In the genomic region with DNA sequence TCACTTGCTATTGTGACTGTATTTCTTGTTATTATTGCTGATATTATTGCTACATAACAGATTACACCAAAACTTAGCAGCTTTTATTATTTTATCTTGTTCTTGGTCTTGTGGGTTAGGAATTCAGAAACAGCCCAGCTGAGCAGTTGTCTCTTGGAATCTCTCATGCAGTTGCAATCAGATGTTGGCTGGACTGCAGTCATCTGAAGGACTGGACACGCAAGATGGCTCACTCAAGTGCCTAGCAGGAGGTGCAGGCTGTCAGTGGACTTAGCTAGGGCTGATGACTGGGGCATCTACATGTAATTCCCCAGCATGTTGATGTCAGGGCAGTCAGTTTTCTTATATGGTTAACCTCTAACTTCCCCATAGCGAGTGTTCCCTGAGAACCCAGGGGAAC, we compare ENCODE assay signal across 26 cellular contexts.
A peak's percentile ranks its signal among the peaks of the same experiment; 100 is the strongest.
DNase-seq lines count a peak whose midpoint lies in the region; ATAC-seq, FAIRE-seq and TF ChIP-seq lines count a peak whose summit lies in the region.
"Had no signal": no experiment of that assay in that cellular context is flagged by ENCODE, and none has a peak within 500 bp of the region (broad histone marks: within the 10 kb centered on the region; RNA-seq: fewer than 3 reads in every experiment).

No MANE protein-coding gene starts in this region.

- DNase-seq in AG09319 (ENCODE audit: extremely low read depth, low read depth) (peak; percentile 57), HTR-8/SVneo (ENCODE audit: insufficient read length, low spot score) (no peak), astrocyte of the cerebellum (ENCODE audit: low read depth) (peak; percentile 26), renal cortical epithelial cell (ENCODE audit: low read depth) (peak; percentile 77), GDM1 (lab: John Stamatoyannopoulos, UW) (no peak), trophoblast cell (no peak), immature natural killer cell (no peak)
- DNase-seq: activated CD8-positive, alpha-beta T cell treated with anti-CD3 and anti-CD28 coated beads, Interleukin-2, amount 10 ng/mL, durations not matched to agents 7 days and 5 days; activated naive CD4-positive, alpha-beta T cell treated with anti-CD3 and anti-CD28 coated beads for 36 hours; DMS 273 treated with DMSO at 0.1 percent for 48 hours; dorsolateral prefrontal cortex; esophagus squamous epithelium; lower lobe of right lung; natural killer cell; NCI-H2029 treated with DMSO at 0.1 percent for 48 hours; NCI-H526; NK-92 treated with Interleukin-12 subunit alpha and Interleukin-12 subunit beta, amount 100 ng/mL, for 24 hours; occipital lobe; SK-N-SH; substantia nigra; upper lobe of right lung had no signal

- H2BK120ac ChIP-seq in trophoblast cell (ENCODE audit: insufficient read depth, low read length, poor library complexity): no peak overlapping the region

- H3K4ac ChIP-seq in trophoblast cell (ENCODE audit: low read depth, low read length): no peak overlapping the region

- no peak overlapping the region for H2AK5ac ChIP-seq in trophoblast cell (ENCODE audit: low read length)

- no peaks in the 10 kb centered on the region for H3K36me3 Mint-ChIP-seq in immature natural killer cell
- H3K36me3 Mint-ChIP-seq: natural killer cell; stimulated activated memory B cell treated with anti-CD40 and anti-IgM and Interleukin-4, amounts not matched to agents 10 μg/mL and 1 μg/mL and 100 μg/mL, for 72 hours had no signal

- no peaks in the 10 kb centered on the region for H3K4me1 ChIP-seq in trophoblast cell (ENCODE audit: control insufficient read depth in 1 of 2, insufficient read depth in 2 of 2, low read length in 2 of 2)
- H3K4me1 ChIP-seq: esophagus squamous epithelium, lower lobe of right lung, upper lobe of right lung had no signal

- H4K12ac ChIP-seq in trophoblast cell (ENCODE audit: low read depth, low read length): no peak overlapping the region

- H3K9me3 ChIP-seq in trophoblast cell (ENCODE audit: insufficient read depth, low read depth, low read length): no peaks in the 10 kb centered on the region
- H3K9me3 ChIP-seq: esophagus squamous epithelium, gastroesophageal sphincter, lower lobe of right lung, SK-N-SH, upper lobe of right lung had no signal

- H3K4me3 Mint-ChIP-seq in immature natural killer cell: no peak overlapping the region
- H3K4me3 Mint-ChIP-seq: activated CD8-positive, alpha-beta T cell treated with anti-CD3 and anti-CD28 coated beads, Interleukin-2, amount 10 ng/mL, durations not matched to agents 7 days and 5 days; activated naive CD4-positive, alpha-beta T cell treated with anti-CD3 and anti-CD28 coated beads for 36 hours; natural killer cell; stimulated activated memory B cell treated with anti-CD40 and anti-IgM and Interleukin-4, amounts not matched to agents 10 μg/mL and 1 μg/mL and 100 μg/mL, for 72 hours had no signal

- H4K8ac ChIP-seq in trophoblast cell (ENCODE audit: low read depth, low read length): no peak overlapping the region

- H3K4me3 ChIP-seq in astrocyte of the cerebellum (ENCODE audit: low read depth, low read length) (no peak overlapping the region), trophoblast cell (ENCODE audit: low read depth, low read length) (no peak overlapping the region)
- H3K4me3 ChIP-seq: dorsolateral prefrontal cortex, esophagus squamous epithelium, gastroesophageal sphincter, lower lobe of right lung, upper lobe of right lung had no signal

- H3K27me3 Mint-ChIP-seq in immature natural killer cell (ENCODE audit: low read depth in 3 of 3): peaks cover 0 to 2% (median 0%) of the 10 kb centered on the region in 3 donors
- H3K27me3 Mint-ChIP-seq: stimulated activated memory B cell treated with anti-CD40 and anti-IgM and Interleukin-4, amounts not matched to agents 10 μg/mL and 1 μg/mL and 100 μg/mL, for 72 hours had no signal

- no peak overlapping the region for H3K9ac ChIP-seq in trophoblast cell (ENCODE audit: low read length)
- H3K9ac ChIP-seq: SK-N-SH had no signal

- no peak overlapping the region for H2AFZ ChIP-seq in trophoblast cell (ENCODE audit: insufficient read depth, low read length, poor library complexity)

- no peak overlapping the region for H2BK12ac ChIP-seq in trophoblast cell (ENCODE audit: low read length)

- no peak overlapping the region for H3K27ac Mint-ChIP-seq in immature natural killer cell
- H3K27ac Mint-ChIP-seq: activated CD8-positive, alpha-beta T cell treated with anti-CD3 and anti-CD28 coated beads, Interleukin-2, amount 10 ng/mL, durations not matched to agents 7 days and 5 days; activated naive CD4-positive, alpha-beta T cell treated with anti-CD3 and anti-CD28 coated beads for 36 hours; natural killer cell; stimulated activated memory B cell treated with anti-CD40 and anti-IgM and Interleukin-4, amounts not matched to agents 10 μg/mL and 1 μg/mL and 100 μg/mL, for 72 hours had no signal

- no peak overlapping the region for H2BK5ac ChIP-seq in trophoblast cell (ENCODE audit: low read depth, low read length, poor library complexity)

- H3K79me2 ChIP-seq in trophoblast cell (ENCODE audit: control insufficient read depth, insufficient read depth, low read length, poor library complexity): no peaks in the 10 kb centered on the region

- H3K23ac ChIP-seq in trophoblast cell (ENCODE audit: low read length): no peak overlapping the region

- H3K9me3 Mint-ChIP-seq in immature natural killer cell: peaks cover 0 to 7% (median 0%) of the 10 kb centered on the region in 6 donors

- H3K36me3 ChIP-seq in trophoblast cell (ENCODE audit: control insufficient read depth in 1 of 2, insufficient read depth in 2 of 2, low read length in 2 of 2): no peaks in the 10 kb centered on the region
- H3K36me3 ChIP-seq: esophagus squamous epithelium, gastroesophageal sphincter, lower lobe of right lung, upper lobe of right lung had no signal

- H3K27ac ChIP-seq in trophoblast cell (ENCODE audit: low read depth, low read length): no peak overlapping the region
- H3K27ac ChIP-seq: dorsolateral prefrontal cortex, esophagus squamous epithelium, gastroesophageal sphincter, lower lobe of right lung, upper lobe of right lung had no signal

- H3K79me1 ChIP-seq in trophoblast cell (ENCODE audit: low read length): no peaks in the 10 kb centered on the region

- FAIRE-seq in HTR-8/SVneo (lab: Jason Lieb, UNC): peak; percentile 76
- FAIRE-seq: A204.1, endometrium had no signal

- no peak overlapping the region for H3K4me2 ChIP-seq in trophoblast cell (ENCODE audit: low read length)
- H3K4me2 ChIP-seq: SK-N-SH had no signal

- H3K27me3 ChIP-seq in trophoblast cell (ENCODE audit: insufficient read depth, low read length): no peaks in the 10 kb centered on the region
- H3K27me3 ChIP-seq: esophagus squamous epithelium, gastroesophageal sphincter, upper lobe of right lung had no signal

- no CpG with 5 or more reads among the region's 2 CpGs for WGBS in trophoblast cell (ENCODE audit: extremely low coverage, insufficient coverage, insufficient read length)

- in situ Hi-C loops in astrocyte of the cerebellum (cut with HindIII; ENCODE audit: low sequenced_read_pairs): no loop called here

- H3K18ac ChIP-seq in trophoblast cell (ENCODE audit: low read length): no peak overlapping the region

- no peaks in the 10 kb centered on the region for H3K4me1 Mint-ChIP-seq in immature natural killer cell
- H3K4me1 Mint-ChIP-seq: natural killer cell; stimulated activated memory B cell treated with anti-CD40 and anti-IgM and Interleukin-4, amounts not matched to agents 10 μg/mL and 1 μg/mL and 100 μg/mL, for 72 hours had no signal

- no peak overlapping the region for H3K14ac ChIP-seq in trophoblast cell (ENCODE audit: low read length)

- no peak overlapping the region for H4K91ac ChIP-seq in trophoblast cell (ENCODE audit: low read depth, low read length)

- TF ChIP-seq CTCF in AG09319 (IDR thresholded peaks at IDR 0.05; ENCODE audit: low read depth, low read length): no peak
- no peak for TF ChIP-seq CTCF in astrocyte of the cerebellum (IDR thresholded peaks at IDR 0.05; ENCODE audit: low read depth, low read length, missing control alignments)

- no peak for ATAC-seq in HG02938 (IDR thresholded peaks at IDR 0.05; ENCODE audit: unreplicated experiment)
- ATAC-seq: activated CD8-positive, alpha-beta T cell treated with anti-CD3 and anti-CD28 coated beads, Interleukin-2, amount 10 ng/mL, durations not matched to agents 7 days and 5 days; gastroesophageal sphincter; lower lobe of right lung; natural killer cell; stimulated activated memory B cell treated with anti-CD40 and anti-IgM and Interleukin-4, amounts not matched to agents 10 μg/mL and 1 μg/mL and 100 μg/mL, for 72 hours; upper lobe of right lung had no signal

Comparison
In these comparisons a context has a peak if more than half of its experiments do, and no peak if none do; other contexts are left out.
1. DNase-seq: peak in AG09319 (single experiment), astrocyte of the cerebellum (single experiment) and renal cortical epithelial cell (single experiment); none in HTR-8/SVneo (single experiment), GDM1 (single experiment), trophoblast cell (0 of 2) and immature natural killer cell (0 of 3).